In genomic region chr10:61993676-61994401, GRCh38 we compare ENCODE assay signal across 9 cellular contexts.
DNase-seq lines count a peak whose midpoint lies in the region; ATAC-seq and TF ChIP-seq lines count a peak whose summit lies in the region.
"Had no signal": no experiment of that assay in that cellular context is flagged by ENCODE, and none has a peak within 500 bp of the region (broad histone marks: within the 10 kb centered on the region; RNA-seq: fewer than 3 reads in every experiment).

No MANE protein-coding gene starts in this region.

- H3K27me3 Mint-ChIP-seq in CD4-positive, CD25-positive, alpha-beta regulatory T cell: no peaks in the 10 kb centered on the region
- H3K27me3 Mint-ChIP-seq in nephron (ENCODE audit: low read depth): no peaks in the 10 kb centered on the region

- intact Hi-C loops in cardiac septum (cut with DNase I): loop anchor here (5.0 kb wide), 2 partner anchors 53 to 92 kb away; partner anchors contain the start of gene ARID5B

- peaks cover 16% of the 10 kb centered on the region for H3K36me3 ChIP-seq in CD4-positive, CD25-positive, alpha-beta regulatory T cell (ENCODE audit: control insufficient read depth, insufficient read depth, low read length)

- peak overlapping the region; percentile 87 for H3K4me3 ChIP-seq in CD4-positive, CD25-positive, alpha-beta regulatory T cell (ENCODE audit: low read depth, low read length)

- TF ChIP-seq CTCF in nephron (IDR thresholded peaks at IDR 0.05; ENCODE audit: unreplicated experiment in 3 of 3): no peak

- H3K9me3 Mint-ChIP-seq in CD4-positive, CD25-positive, alpha-beta regulatory T cell: no peaks in the 10 kb centered on the region
- no peaks in the 10 kb centered on the region for H3K9me3 Mint-ChIP-seq in nephron

- H3K36me3 Mint-ChIP-seq in CD4-positive, CD25-positive, alpha-beta regulatory T cell: peaks cover 41% of the 10 kb centered on the region
- H3K36me3 Mint-ChIP-seq in nephron (ENCODE audit: low read depth): peaks cover 33% of the 10 kb centered on the region

- H3K9me3 ChIP-seq in CD4-positive, CD25-positive, alpha-beta regulatory T cell (ENCODE audit: control insufficient read depth in 2 of 2, low read length in 2 of 2): no peaks in the 10 kb centered on the region

- H3K27me3 ChIP-seq in CD4-positive, CD25-positive, alpha-beta regulatory T cell (ENCODE audit: control insufficient read depth, insufficient read depth, low read length): no peaks in the 10 kb centered on the region

- peak overlapping the region; percentile 92 for H3K27ac ChIP-seq in CD4-positive, CD25-positive, alpha-beta regulatory T cell (ENCODE audit: insufficient read depth, low read length, poor library complexity, severe bottlenecking)

- H3K4me3 Mint-ChIP-seq in CD4-positive, CD25-positive, alpha-beta regulatory T cell: peak overlapping the region; percentile 60 to 90 (median 68)
- H3K4me3 Mint-ChIP-seq in nephron: peak overlapping the region in 1 of 3 experiments; percentile 26

- peak overlapping the region; percentile 84 to 98 (median 98) for H3K27ac Mint-ChIP-seq in CD4-positive, CD25-positive, alpha-beta regulatory T cell
- H3K27ac Mint-ChIP-seq in nephron: peak overlapping the region; percentile 79 to 87 (median 85)

- peak in 2 of 3 donors; percentile 48 to 52 for DNase-seq in CD4-positive, CD25-positive, alpha-beta regulatory T cell
- DNase-seq in NCI-H146 (lab: John Stamatoyannopoulos, UW): peak; percentile 57
- DNase-seq in central memory CD4-positive, alpha-beta T cell: peak; percentile 48
- DNase-seq in H4 (ENCODE audit: low spot score): no peak
- no peak for DNase-seq in activated CD8-positive, alpha-beta memory T cell treated with anti-CD3 and anti-CD28 coated beads for 24 hours
- no peak for DNase-seq in germinal center (ENCODE audit: low spot score)
- DNase-seq in cardiac septum (ENCODE audit: low spot score): no peak
- DNase-seq: NCI-H2227 treated with DMSO at 0.1 percent for 48 hours had no signal

- no peak for ATAC-seq in CD4-positive, CD25-positive, alpha-beta regulatory T cell (ENCODE audit: low read depth in 2 of 2)

- peaks cover 26 to 79% (median 62%) of the 10 kb centered on the region in 4 donors for H3K4me1 Mint-ChIP-seq in CD4-positive, CD25-positive, alpha-beta regulatory T cell
- peaks cover 41% of the 10 kb centered on the region for H3K4me1 Mint-ChIP-seq in nephron

- H3K4me1 ChIP-seq in CD4-positive, CD25-positive, alpha-beta regulatory T cell (ENCODE audit: control insufficient read depth, insufficient read depth, low read length, poor library complexity, severe bottlenecking): peaks cover 50% of the 10 kb centered on the region

Comparison
In these comparisons a context has a peak if more than half of its experiments do, and no peak if none do; other contexts are left out.
1. DNase-seq: peak in CD4-positive, CD25-positive, alpha-beta regulatory T cell (2 of 3), NCI-H146 (single experiment) and central memory CD4-positive, alpha-beta T cell (single experiment); none in H4 (single experiment), activated CD8-positive, alpha-beta memory T cell treated with anti-CD3 and anti-CD28 coated beads for 24 hours (single experiment), germinal center (single experiment) and cardiac septum (single experiment).